8 cellular contexts compared by ENCODE assay signal in genomic region chr22:24423519-24424000, GRCh38. TPM values are rescaled to one million over a fixed set of nuclear protein-coding genes. Genes with fewer than 3 reads are reported as not detected.
A peak's percentile ranks its signal among the peaks of the same experiment; 100 is the strongest.
DNase-seq lines count a peak whose midpoint lies in the region; ATAC-seq and TF ChIP-seq lines count a peak whose summit lies in the region.

No MANE protein-coding gene starts in this region.

- DNase-seq in COLO668 (lab: John Stamatoyannopoulos, UW; ENCODE audit: unreplicated experiment) (peak; percentile 69), coronary artery (ENCODE audit: low spot score) (no peak), lung (ENCODE audit: low spot score) (peak; percentile 63), cortex of kidney (lab: John Stamatoyannopoulos, UW) (no peak), NCI-H2171 treated with DMSO at 0.1 percent for 48 hours (lab: John Stamatoyannopoulos, UW) (no peak)
- peak; percentile 52 to 59 for DNase-seq in activated CD4-positive, alpha-beta T cell treated with anti-CD3 and anti-CD28 coated beads for 24 hours (ENCODE audit: low read depth in 2 of 2)
- DNase-seq in stimulated activated CD8-positive, alpha-beta memory T cell treated with anti-CD3 and anti-CD28 coated beads, Interleukin-2, amount 100 ng/mL, for 48 hours (ENCODE audit: low read depth in 2 of 2): peak; percentile 60 to 66

- ATAC-seq in lung (ENCODE audit: insufficient read depth, low FRiP score): peak; percentile 78

- no peak overlapping the region; the same call in 1 of the 2 replicates for H3K9ac ChIP-seq in HUES64 (ENCODE audit: low read depth, low read length)

- H3K27ac ChIP-seq in HUES64 (ENCODE audit: low read depth, low read length) (no peak overlapping the region), coronary artery (peak overlapping the region in 1 of 2 donors; percentile 55), lung (ENCODE audit: low read depth in 1 of 2, low read length in 1 of 2) (no peak overlapping the region)

- H3K36me3 ChIP-seq in HUES64 (ENCODE audit: insufficient read depth, low read length) (no peaks in the 10 kb centered on the region), lung (ENCODE audit: control insufficient read depth in 2 of 2, insufficient read depth in 2 of 2, low read length in 2 of 2) (no peaks in the 10 kb centered on the region)

- 3% methylated on average over 56 of the region's 56 CpGs for whole genome bisulfite sequencing in HUES64
- 0 to 1% methylated on average over 26 to 56 of the region's 56 CpGs for WGBS in lung, 2 donors

- H3K4me3 ChIP-seq in HUES64 (ENCODE audit: low read length) (peak overlapping the region; percentile 54), coronary artery (peak overlapping the region; percentile 81), lung (peak overlapping the region; percentile 16)

- peak; percentile 98 for TF ChIP-seq CTCF in coronary artery (IDR thresholded peaks at IDR 0.05)
- peak; percentile 65 for TF ChIP-seq CTCF in lung (IDR thresholded peaks at IDR 0.05; ENCODE audit: control extremely low read depth, extremely low read depth)

- H3K4me1 ChIP-seq in HUES64 (ENCODE audit: insufficient read depth, low read length) (peaks cover 12% of the 10 kb centered on the region), lung (ENCODE audit: control insufficient read depth in 2 of 2, insufficient read depth in 2 of 2, low read length in 2 of 2) (peaks cover 0 to 28% of the 10 kb centered on the region in 2 donors)

- H3K9me3 ChIP-seq in HUES64 (ENCODE audit: insufficient read depth, low read depth, low read length) (no peaks in the 10 kb centered on the region), lung (ENCODE audit: control insufficient read depth in 2 of 2, insufficient read depth in 1 of 2, low read length in 1 of 2) (no peaks in the 10 kb centered on the region)

- peaks cover 26% of the 10 kb centered on the region for H3K27me3 ChIP-seq in HUES64 (ENCODE audit: insufficient read depth, low read length)
- H3K27me3 ChIP-seq in lung (ENCODE audit: control insufficient read depth, insufficient read depth): no peaks in the 10 kb centered on the region

RNA-seq across cellular contexts. Expression of gene ADORA2A, which starts 3.8 kb away (rescaled TPM):
- polyA plus RNA-seq in HUES64 (2013, experiment 1 of 2): 1.8 TPM
- 2.7 TPM for polyA plus RNA-seq in HUES64 (2013, experiment 2 of 2)
- total RNA-seq in lung: 10 to 100 TPM in 1 of 2 donors, 1 to 10 TPM in 1; 10.0 to 35.6 TPM
- 10 to 100 TPM in 1 of 2 donors, 1 to 10 TPM in 1; 5.5 to 54.9 TPM for polyA plus RNA-seq in lung

Comparison
In these comparisons a context has a peak if more than half of its experiments do, and no peak if none do; other contexts are left out.
1. DNase-seq: peak in COLO668 (single experiment), activated CD4-positive, alpha-beta T cell treated with anti-CD3 and anti-CD28 coated beads for 24 hours (2 of 2), lung (single experiment) and stimulated activated CD8-positive, alpha-beta memory T cell treated with anti-CD3 and anti-CD28 coated beads, Interleukin-2, amount 100 ng/mL, for 48 hours (2 of 2); none in coronary artery (single experiment), cortex of kidney (single experiment) and NCI-H2171 treated with DMSO at 0.1 percent for 48 hours (single experiment).
2. H3K4me3 ChIP-seq: peak in every context shown above with its lines; median percentile 81 in coronary artery; 54 in HUES64; 16 in lung.